1 cellular context compared by ENCODE assay signal in the genomic region with DNA sequence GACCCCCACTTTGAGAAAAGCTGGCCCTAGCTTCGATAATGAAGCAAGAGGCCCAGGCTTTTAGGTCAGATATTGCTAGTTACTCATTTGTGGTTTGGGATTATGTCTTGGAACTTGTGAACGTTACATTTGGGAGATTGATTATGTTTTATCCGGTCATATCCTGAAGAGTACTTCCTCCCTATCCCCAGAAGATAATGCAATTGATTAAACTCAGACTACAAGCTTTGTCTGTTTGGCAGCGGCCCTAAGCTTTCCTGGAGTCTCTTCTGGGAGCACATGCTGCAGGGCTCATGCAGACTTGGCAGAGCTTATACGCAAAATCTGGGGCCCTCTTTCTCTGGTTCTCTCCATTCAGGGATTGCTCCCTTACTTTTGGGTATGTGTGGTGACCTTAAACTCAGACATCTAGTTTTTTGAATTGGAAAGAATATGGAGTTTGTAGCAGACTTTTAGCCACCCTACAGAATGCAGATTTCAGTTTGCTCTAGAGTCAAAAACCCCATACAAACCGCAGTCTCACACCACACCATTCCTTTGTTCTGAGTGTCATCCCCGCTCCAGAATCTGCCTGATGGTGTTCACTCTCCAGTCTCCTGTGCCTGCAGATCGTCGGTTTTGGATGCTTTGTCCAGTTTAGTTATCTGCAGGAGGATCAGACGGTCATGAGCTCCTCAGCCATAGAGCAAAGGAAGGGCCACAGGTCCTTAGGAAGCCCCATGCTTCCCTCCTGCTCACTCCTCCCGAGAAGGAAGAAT.
TF ChIP-seq lines count a peak whose summit lies in the region.

No MANE protein-coding gene starts in this region.

TF ChIP-seq in IMR-90, 13 proteins besides CTCF, POLR2A, EP300 and RAD21:
- TF ChIP-seq MAZ (IDR thresholded peaks at IDR 0.05; ENCODE audit: borderline replicate concordance, low read depth, low read length) (no peak), BHLHE40 (IDR thresholded peaks at IDR 0.05; ENCODE audit: low read depth, low read length) (no peak), USF2 (IDR thresholded peaks at IDR 0.05; ENCODE audit: low read depth, low read length) (no peak), MXI1 (IDR thresholded peaks at IDR 0.05; ENCODE audit: borderline replicate concordance, low read depth, low read length) (no peak), FOS (IDR thresholded peaks at IDR 0.05; ENCODE audit: low read depth, low read length) (no peak)
